ENCODE assay signal across 9 cellular contexts in genomic region chr17:61411114-61411943, GRCh38. TPM values are rescaled to one million over a fixed set of nuclear protein-coding genes. Genes with fewer than 3 reads are reported as not detected.
DNase-seq lines count a peak whose midpoint lies in the region; ATAC-seq and TF ChIP-seq lines count a peak whose summit lies in the region.
"Had no signal": no experiment of that assay in that cellular context is flagged by ENCODE, and none has a peak within 500 bp of the region (broad histone marks: within the 10 kb centered on the region; RNA-seq: fewer than 3 reads in every experiment).

No MANE protein-coding gene starts in this region.

- TF ChIP-seq POLR2A in testis (IDR thresholded peaks at IDR 0.05), result no peak

- H3K4me3 ChIP-seq in CD8-positive, alpha-beta T cell (ENCODE audit: low read depth, low read length), result peak overlapping the region; percentile 78
- peak overlapping the region; percentile 42 for H3K4me3 ChIP-seq in RWPE2 (ENCODE audit: severe bottlenecking)
- H3K4me3 ChIP-seq in lung, result peak overlapping the region; percentile 56
- H3K4me3 ChIP-seq in testis, result peak overlapping the region; percentile 59 to 64

- WGBS in lung, 2 donors, result 0 to 2% methylated on average over 61 to 74 of the region's 74 CpGs
- 0 to 1% methylated on average over 3 to 62 of the region's 74 CpGs for WGBS in testis, 2 donors

- intact Hi-C loops in CD8-positive, alpha-beta T cell (cut with DNase I, micrococcal nuclease), result loop anchor here (5.0 kb wide), 2 partner anchors 409 to 656 kb away; partner anchors contain the start of gene MED13 (in 1 of the 2)
- intact Hi-C loops in testis (cut with DNase I; ENCODE audit: low total_unique reads), result no loop called here

- peaks cover 36% of the 10 kb centered on the region for H3K27me3 ChIP-seq in CD8-positive, alpha-beta T cell (ENCODE audit: insufficient read depth, low read length)
- H3K27me3 ChIP-seq in RWPE2 (ENCODE audit: insufficient read depth, poor library complexity, severe bottlenecking) (no peaks in the 10 kb centered on the region), lung (ENCODE audit: control insufficient read depth, insufficient read depth) (no peaks in the 10 kb centered on the region), testis (no peaks in the 10 kb centered on the region)

- no peaks in the 10 kb centered on the region for H3K36me3 ChIP-seq in CD8-positive, alpha-beta T cell (ENCODE audit: insufficient read depth, low read length)
- H3K36me3 ChIP-seq in RWPE2 (ENCODE audit: low read depth) (no peaks in the 10 kb centered on the region), lung (ENCODE audit: control insufficient read depth in 2 of 2, insufficient read depth in 2 of 2, low read length in 2 of 2) (peaks cover 0 to 6% of the 10 kb centered on the region in 2 donors), testis (ENCODE audit: low read depth, missing control alignments) (no peaks in the 10 kb centered on the region)

- H3K9me3 Mint-ChIP-seq in CD8-positive, alpha-beta T cell, result no peaks in the 10 kb centered on the region

- no peak overlapping the region for H3K27ac ChIP-seq in CD8-positive, alpha-beta T cell (ENCODE audit: low read depth, low read length)
- H3K27ac ChIP-seq in RWPE2 (ENCODE audit: poor library complexity, severe bottlenecking), result peak overlapping the region; percentile 49
- H3K27ac ChIP-seq in lung (ENCODE audit: low read depth in 1 of 2, low read length in 1 of 2), result peak overlapping the region; percentile 54 to 87
- peak overlapping the region; percentile 88 to 95 for H3K27ac ChIP-seq in testis

- peaks cover 26% of the 10 kb centered on the region for H3K4me1 Mint-ChIP-seq in CD8-positive, alpha-beta T cell (ENCODE audit: low read depth)

- POLR2A ChIA-PET in CD8-positive, alpha-beta T cell (lab: Charles Lee), result no interaction called here

- peak; percentile 9 for ATAC-seq in CD8-positive, alpha-beta T cell
- ATAC-seq in GM21723 (IDR thresholded peaks at IDR 0.05; ENCODE audit: unreplicated experiment) (peak; percentile 7), RWPE2 (ENCODE audit: low read depth) (peak; percentile 53), lung (ENCODE audit: insufficient read depth, low FRiP score) (peak; percentile 15), GM18502 (IDR thresholded peaks at IDR 0.05; ENCODE audit: poor library complexity, unreplicated experiment) (no peak)

- CTCF ChIA-PET in CD8-positive, alpha-beta T cell (lab: Charles Lee), result interaction anchor here (0.8 to 2.4 kb wide), 10 partner anchors 9 to 691 kb away, joined by 3 to 9 read pairs (median 3); no protein-coding TSS in a partner anchor

- H3K27me3 Mint-ChIP-seq in CD8-positive, alpha-beta T cell (ENCODE audit: low read depth), result peaks cover 36% of the 10 kb centered on the region

- peak overlapping the region; percentile 77 for H3K4me3 Mint-ChIP-seq in CD8-positive, alpha-beta T cell

- peak; percentile 38 for TF ChIP-seq CTCF in CD8-positive, alpha-beta T cell (IDR thresholded peaks at IDR 0.05)
- TF ChIP-seq CTCF in RWPE2 (IDR thresholded peaks at IDR 0.05; ENCODE audit: poor library complexity, severe bottlenecking) (no peak), lung (IDR thresholded peaks at IDR 0.05; ENCODE audit: control extremely low read depth, extremely low read depth) (no peak), testis (IDR thresholded peaks at IDR 0.05) (no peak)

- DNase-seq in CD8-positive, alpha-beta T cell, result peak in 1 of 7 experiments; percentile 37
- DNase-seq in RWPE2 (ENCODE audit: low spot score), result peak; percentile 73
- peak; percentile 46 for DNase-seq in dedifferentiated amniotic fluid mesenchymal stem cell (ENCODE audit: extremely low spot score)
- no peak for DNase-seq in lung (ENCODE audit: low spot score)
- DNase-seq in testis, result no peak
- no peak for DNase-seq in SW 1271 (lab: John Stamatoyannopoulos, UW)

- H3K9me3 ChIP-seq in CD8-positive, alpha-beta T cell (ENCODE audit: low read length), result no peaks in the 10 kb centered on the region
- H3K9me3 ChIP-seq in RWPE2 (ENCODE audit: severe bottlenecking), result no peaks in the 10 kb centered on the region
- no peaks in the 10 kb centered on the region for H3K9me3 ChIP-seq in lung (ENCODE audit: control insufficient read depth in 2 of 2, insufficient read depth in 1 of 2, low read length in 1 of 2)
- no peaks in the 10 kb centered on the region for H3K9me3 ChIP-seq in testis

- H3K36me3 Mint-ChIP-seq in CD8-positive, alpha-beta T cell, result no peaks in the 10 kb centered on the region

- peaks cover 34% of the 10 kb centered on the region for H3K4me1 ChIP-seq in CD8-positive, alpha-beta T cell (ENCODE audit: insufficient read depth, low read length)
- H3K4me1 ChIP-seq in RWPE2 (ENCODE audit: insufficient read depth, poor library complexity, severe bottlenecking), result no peaks in the 10 kb centered on the region
- H3K4me1 ChIP-seq in lung (ENCODE audit: control insufficient read depth in 2 of 2, insufficient read depth in 2 of 2, low read length in 2 of 2), result peaks cover 0 to 7% of the 10 kb centered on the region in 2 donors
- peaks cover 17% of the 10 kb centered on the region for H3K4me1 ChIP-seq in testis

- no peak overlapping the region for H3K27ac Mint-ChIP-seq in CD8-positive, alpha-beta T cell

RNA-seq across cellular contexts. Expression of gene TBX2, which starts 11.7 kb away (rescaled TPM):
- total RNA-seq in CD8-positive, alpha-beta T cell, result not detected
- total RNA-seq in lung (100 to 1,000 TPM; 106 to 155 TPM), testis (10 to 100 TPM; 20.1 to 29.6 TPM)
- polyA plus RNA-seq in lung (10 to 100 TPM; 44.5 to 52.2 TPM), testis (ENCODE audit: insufficient read depth, low read depth, low replicate concordance) (14.8 TPM)
- total RNA-seq: T-helper 2 cell treated with Interferon-gamma antibody and Interleukin-4, amounts not matched to agents 100 ng/mL and 5 ng/mL, for 36 hours had no signal

RNA-seq across cellular contexts. Expression of gene TBX4, which starts 40.9 kb away (rescaled TPM):
- not detected for total RNA-seq in CD8-positive, alpha-beta T cell
- total RNA-seq in lung (10 to 100 TPM; 28.7 to 53.7 TPM), testis (1 to 10 TPM; 1.5 to 1.7 TPM)
- polyA plus RNA-seq in lung (10 to 100 TPM in 1 of 2 donors, 1 to 10 TPM in 1; 6.1 to 15.3 TPM), testis (ENCODE audit: insufficient read depth, low read depth, low replicate concordance) (3.2 TPM)
- total RNA-seq: T-helper 2 cell treated with Interferon-gamma antibody and Interleukin-4, amounts not matched to agents 100 ng/mL and 5 ng/mL, for 36 hours had no signal

Comparison
In these comparisons a context has a peak if more than half of its experiments do, and no peak if none do; other contexts are left out.
1. DNase-seq: peak in RWPE2 (single experiment) and dedifferentiated amniotic fluid mesenchymal stem cell (single experiment); none in lung (single experiment), testis (single experiment) and SW 1271 (0 of 2).
2. RNA of gene TBX2, which starts 11.7 kb away (total RNA-seq): 106 to 155 TPM in lung and 20.1 to 29.6 TPM in testis; not detected in CD8-positive, alpha-beta T cell; every median in the first group is over 10 times any median in the second.
3. RNA of gene TBX4, which starts 40.9 kb away (total RNA-seq): 28.7 to 53.7 TPM in lung; 1.5 to 1.7 TPM in testis and not detected in CD8-positive, alpha-beta T cell; every median in the first group is over 10 times any median in the second.
4. Peak in every context shown above with its lines, with median percentiles within 50 percentile points of each other: H3K4me3 ChIP-seq.